8 cellular contexts compared by ENCODE assay signal in the genomic region with DNA sequence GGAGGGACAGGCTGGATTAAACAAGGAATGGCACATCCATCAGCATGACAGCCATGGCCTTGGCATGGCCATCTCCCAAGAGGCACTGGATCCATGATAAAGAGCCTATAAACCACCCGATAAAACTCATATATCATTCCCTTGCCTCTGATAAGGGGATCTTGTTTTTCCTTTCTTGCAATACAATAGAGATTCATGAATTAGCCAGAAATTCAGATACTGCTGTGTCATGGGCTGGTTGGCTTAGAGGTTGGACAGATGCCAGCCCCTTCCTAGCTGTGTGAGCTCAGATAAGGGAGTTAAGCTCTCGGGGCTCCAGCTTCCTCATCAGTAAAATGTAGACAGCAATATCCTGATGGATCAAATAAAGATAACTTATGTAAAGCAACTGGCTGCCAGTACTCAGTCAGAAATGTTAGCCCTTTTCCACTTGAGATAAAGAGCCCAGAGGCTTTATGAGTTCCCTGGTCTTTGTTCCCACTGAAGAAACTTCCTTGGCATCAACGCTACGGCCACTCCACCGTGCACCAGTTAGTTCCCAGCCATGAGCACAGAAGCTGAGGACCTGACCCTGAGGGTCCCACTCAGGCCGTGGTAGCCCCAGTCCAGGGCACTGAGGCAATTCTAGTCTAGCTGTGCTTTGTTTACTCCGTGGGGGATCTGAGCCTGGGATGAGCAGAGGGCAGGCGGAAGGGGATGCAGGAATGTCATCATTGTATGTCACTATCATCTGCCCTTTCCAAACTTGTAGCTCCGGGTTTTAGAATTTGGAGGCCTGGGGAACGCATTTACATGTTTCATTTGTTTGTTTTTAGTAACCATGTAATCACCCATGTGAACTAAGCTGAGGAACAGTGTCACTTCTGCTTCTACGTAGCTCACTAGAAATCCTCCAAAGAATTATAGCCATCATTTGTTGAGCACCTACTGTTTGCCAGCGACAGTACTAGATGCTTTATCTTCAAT.
A peak's percentile ranks its signal among the peaks of the same experiment; 100 is the strongest.
DNase-seq lines count a peak whose midpoint lies in the region; ATAC-seq and TF ChIP-seq lines count a peak whose summit lies in the region.

No MANE protein-coding gene starts in this region.

- H3K9ac ChIP-seq in neural progenitor cell, result no peak overlapping the region

- H3K9me3 ChIP-seq in neural progenitor cell (ENCODE audit: low read depth), result no peaks in the 10 kb centered on the region

- no peaks in the 10 kb centered on the region for H3K9me3 Mint-ChIP-seq in activated naive CD8-positive, alpha-beta T cell (ENCODE audit: low read depth)
- H3K9me3 Mint-ChIP-seq in activated naive CD8-positive, alpha-beta T cell treated with anti-CD3 and anti-CD28 coated beads for 36 hours, result peaks cover under 1% of the 10 kb centered on the region
- no peaks in the 10 kb centered on the region for H3K9me3 Mint-ChIP-seq in neural progenitor cell

- no peak for ATAC-seq in HG02642 (IDR thresholded peaks at IDR 0.05; ENCODE audit: poor library complexity, unreplicated experiment)

- H3K4me3 Mint-ChIP-seq in activated naive CD8-positive, alpha-beta T cell, result no peak overlapping the region
- H3K4me3 Mint-ChIP-seq in activated naive CD8-positive, alpha-beta T cell treated with anti-CD3 and anti-CD28 coated beads for 36 hours, result no peak overlapping the region
- no peak overlapping the region for H3K4me3 Mint-ChIP-seq in neural progenitor cell

- H3K27ac Mint-ChIP-seq in activated naive CD8-positive, alpha-beta T cell, result peak overlapping the region; percentile 3
- no peak overlapping the region for H3K27ac Mint-ChIP-seq in activated naive CD8-positive, alpha-beta T cell treated with anti-CD3 and anti-CD28 coated beads for 36 hours
- H3K27ac Mint-ChIP-seq in neural progenitor cell, result no peak overlapping the region

- peak overlapping the region in 2 of 59 donors; percentile 3 to 18 for H3K4me3 ChIP-seq in dorsolateral prefrontal cortex
- no peak overlapping the region for H3K4me3 ChIP-seq in neural progenitor cell

- H3K36me3 Mint-ChIP-seq in activated naive CD8-positive, alpha-beta T cell, result no peaks in the 10 kb centered on the region
- no peaks in the 10 kb centered on the region for H3K36me3 Mint-ChIP-seq in activated naive CD8-positive, alpha-beta T cell treated with anti-CD3 and anti-CD28 coated beads for 36 hours
- H3K36me3 Mint-ChIP-seq in neural progenitor cell, result no peaks in the 10 kb centered on the region

- no peaks in the 10 kb centered on the region for H3F3A ChIP-seq in neural progenitor cell (ENCODE audit: low read depth)

- no peaks in the 10 kb centered on the region for H3K36me3 ChIP-seq in neural progenitor cell

- H4K20me1 ChIP-seq in neural progenitor cell (ENCODE audit: low read depth), result no peaks in the 10 kb centered on the region

- peaks cover 10% of the 10 kb centered on the region for H3K4me1 ChIP-seq in neural progenitor cell

- H3K79me2 ChIP-seq in neural progenitor cell (ENCODE audit: low read depth), result no peaks in the 10 kb centered on the region

- intact Hi-C loops in dorsolateral prefrontal cortex (cut with DNase I), result no loop called here

- no peak overlapping the region for H3K4me2 ChIP-seq in neural progenitor cell

- H3K27me3 ChIP-seq in dorsolateral prefrontal cortex, result no peaks in the 10 kb centered on the region
- H3K27me3 ChIP-seq in neural progenitor cell, result no peaks in the 10 kb centered on the region

- H3K27me3 Mint-ChIP-seq in activated naive CD8-positive, alpha-beta T cell, result no peaks in the 10 kb centered on the region
- H3K27me3 Mint-ChIP-seq in activated naive CD8-positive, alpha-beta T cell treated with anti-CD3 and anti-CD28 coated beads for 36 hours, result peaks cover 2% of the 10 kb centered on the region
- peaks cover 4% of the 10 kb centered on the region for H3K27me3 Mint-ChIP-seq in neural progenitor cell (ENCODE audit: insufficient read depth, low read depth)

- peaks cover 4% of the 10 kb centered on the region for H3K4me1 Mint-ChIP-seq in activated naive CD8-positive, alpha-beta T cell (ENCODE audit: low read depth)
- H3K4me1 Mint-ChIP-seq in activated naive CD8-positive, alpha-beta T cell treated with anti-CD3 and anti-CD28 coated beads for 36 hours, result peaks cover 9% of the 10 kb centered on the region
- peaks cover 22% of the 10 kb centered on the region for H3K4me1 Mint-ChIP-seq in neural progenitor cell

- DNase-seq in activated naive CD8-positive, alpha-beta T cell treated with anti-CD3 and anti-CD28 coated beads for 36 hours, result no peak
- DNase-seq in NCI-H460 (ENCODE audit: extremely low read depth, low read depth) (peak; percentile 52), dorsolateral prefrontal cortex (peak in 7 of 10 donors; percentile 32 to 79 (median 65)), midbrain (lab: John Stamatoyannopoulos, UW) (peak; percentile 42), neural progenitor cell (ENCODE audit: low spot score) (no peak)
- DNase-seq in stimulated activated CD4-positive, alpha-beta T cell treated with anti-CD3 and anti-CD28 coated beads, Interleukin-15, amount 100 ng/mL, for 24 hours, result no peak

- H3K27ac ChIP-seq in dorsolateral prefrontal cortex (peak overlapping the region in 57 of 59 donors; percentile 6 to 87 (median 67)), neural progenitor cell (no peak overlapping the region)

- TF ChIP-seq CTCF in dorsolateral prefrontal cortex (IDR thresholded peaks at IDR 0.05 in 54 of 56, conservative IDR thresholded peaks at IDR 0.05 in 2 of 56; ENCODE audit: low read depth in 1 of 56, partially characterized antibody in 56 of 56), result no peak
- TF ChIP-seq CTCF in neural progenitor cell (IDR thresholded peaks at IDR 0.05), result no peak

- no peak overlapping the region for H2AFZ ChIP-seq in neural progenitor cell (replicated peaks)

Comparison
In these comparisons a context has a peak if more than half of its experiments do, and no peak if none do; other contexts are left out.
1. DNase-seq: peak in NCI-H460 (single experiment), dorsolateral prefrontal cortex (7 of 10) and midbrain (single experiment); none in activated naive CD8-positive, alpha-beta T cell treated with anti-CD3 and anti-CD28 coated beads for 36 hours (single experiment), stimulated activated CD4-positive, alpha-beta T cell treated with anti-CD3 and anti-CD28 coated beads, Interleukin-15, amount 100 ng/mL, for 24 hours (single experiment) and neural progenitor cell (single experiment).